1 cellular context compared by ENCODE assay signal in the genomic region with DNA sequence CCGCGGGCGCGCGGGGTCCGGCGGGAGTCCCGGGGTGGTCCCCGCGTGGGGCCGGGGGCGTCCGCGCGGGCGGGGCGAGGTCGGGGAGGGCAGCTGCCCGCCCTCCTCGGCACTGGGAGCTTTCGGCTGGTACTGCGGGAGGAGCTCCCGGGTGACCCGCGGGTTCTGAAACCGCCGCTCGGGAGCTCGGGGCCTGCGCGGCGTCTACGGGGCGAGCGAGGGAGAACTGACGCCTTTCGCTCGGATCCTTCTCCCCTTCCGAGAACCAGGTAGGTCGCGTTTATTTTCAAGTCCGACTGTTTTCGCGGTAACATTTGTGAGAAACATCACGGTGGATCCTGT.
TF ChIP-seq lines count a peak whose summit lies in the region.

No MANE protein-coding gene starts in this region.

TF ChIP-seq in neural cell, 6 proteins besides CTCF, POLR2A, EP300 and RAD21:
- TF ChIP-seq MXI1 (conservative IDR thresholded peaks at IDR 0.05; ENCODE audit: poor library complexity, severe bottlenecking) = peak; percentile 26
